Comparison of ENCODE assay signal across 22 cellular contexts in the genomic region with DNA sequence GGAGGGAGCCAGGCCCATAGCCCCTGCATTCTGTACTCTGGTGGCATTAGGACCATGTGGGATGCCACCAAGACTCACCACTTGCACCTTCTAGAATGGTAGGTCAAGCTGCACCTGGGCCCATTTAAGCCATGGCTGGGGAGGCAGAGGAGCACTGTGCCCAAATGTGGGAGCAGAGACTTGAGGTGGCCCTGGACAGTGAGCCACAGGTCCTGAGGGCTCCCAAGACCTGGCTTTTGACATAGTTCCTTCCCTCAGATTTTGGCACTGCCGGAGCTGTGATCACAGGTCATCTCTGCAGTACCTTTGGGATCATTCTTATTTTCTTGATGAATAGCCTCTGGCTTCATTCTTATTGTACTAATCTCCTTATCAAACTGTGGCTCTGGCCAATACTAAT. TPM values are rescaled to one million over a fixed set of nuclear protein-coding genes. Genes with fewer than 3 reads are reported as not detected.
DNase-seq lines count a peak whose midpoint lies in the region; ATAC-seq and TF ChIP-seq lines count a peak whose summit lies in the region.
"Had no signal": no experiment of that assay in that cellular context is flagged by ENCODE, and none has a peak within 500 bp of the region (broad histone marks: within the 10 kb centered on the region; RNA-seq: fewer than 3 reads in every experiment).

No MANE protein-coding gene starts in this region.

- no peak for TF ChIP-seq CTCF in neural crest cell (conservative IDR thresholded peaks at IDR 0.05)

- no peaks in the 10 kb centered on the region for H3K27me3 Mint-ChIP-seq in neural crest cell (ENCODE audit: low read depth)
- peaks cover 4% of the 10 kb centered on the region for H3K27me3 Mint-ChIP-seq in activated naive CD4-positive, alpha-beta T cell treated with anti-CD3 and anti-CD28 coated beads, Interleukin-2, amount 10 ng/mL, durations not matched to agents 7 days and 5 days
- H3K27me3 Mint-ChIP-seq: CD4-positive, alpha-beta memory T cell had no signal

- H3K27ac ChIP-seq in substantia nigra (ENCODE audit: low read depth, low read length, poor library complexity, severe bottlenecking) = peak overlapping the region; percentile 26
- H3K27ac ChIP-seq: A549; BLaER1 treated with 17β-estradiol and CSF1 and Interleukin-3, amounts not matched to agents 10 nM and 100 nM; GM23248 had no signal

- H3K4me1 Mint-ChIP-seq in neural crest cell = peaks cover 26% of the 10 kb centered on the region
- H3K4me1 Mint-ChIP-seq in activated naive CD4-positive, alpha-beta T cell treated with anti-CD3 and anti-CD28 coated beads, Interleukin-2, amount 10 ng/mL, durations not matched to agents 7 days and 5 days = no peaks in the 10 kb centered on the region
- H3K4me1 Mint-ChIP-seq: CD4-positive, alpha-beta memory T cell had no signal

- peaks cover 2% of the 10 kb centered on the region for H3K9me3 Mint-ChIP-seq in neural crest cell
- H3K9me3 Mint-ChIP-seq in activated naive CD4-positive, alpha-beta T cell treated with anti-CD3 and anti-CD28 coated beads, Interleukin-2, amount 10 ng/mL, durations not matched to agents 7 days and 5 days = no peaks in the 10 kb centered on the region

- peak overlapping the region; percentile 86 for H3K27ac Mint-ChIP-seq in neural crest cell (ENCODE audit: unreplicated experiment)
- H3K27ac Mint-ChIP-seq in activated naive CD4-positive, alpha-beta T cell treated with anti-CD3 and anti-CD28 coated beads, Interleukin-2, amount 10 ng/mL, durations not matched to agents 7 days and 5 days = no peak overlapping the region
- H3K27ac Mint-ChIP-seq: CD4-positive, alpha-beta memory T cell had no signal

- intact Hi-C loops in cardiac septum (cut with DNase I) (no loop called here), Right ventricle myocardium inferior (cut with DNase I) (no loop called here)

- H3K4me3 Mint-ChIP-seq in neural crest cell = no peak overlapping the region
- H3K4me3 Mint-ChIP-seq in activated naive CD4-positive, alpha-beta T cell treated with anti-CD3 and anti-CD28 coated beads, Interleukin-2, amount 10 ng/mL, durations not matched to agents 7 days and 5 days = no peak overlapping the region
- H3K4me3 Mint-ChIP-seq: CD4-positive, alpha-beta memory T cell had no signal

- CTCF ChIA-PET in activated naive CD4-positive, alpha-beta T cell treated with anti-CD3 and anti-CD28 coated beads, Interleukin-2, amount 10 ng/mL, durations not matched to agents 7 days and 5 days (lab: Charles Lee) = no interaction called here

- peaks cover 2% of the 10 kb centered on the region for H3K36me3 Mint-ChIP-seq in neural crest cell (ENCODE audit: low read depth)
- H3K36me3 Mint-ChIP-seq in activated naive CD4-positive, alpha-beta T cell treated with anti-CD3 and anti-CD28 coated beads, Interleukin-2, amount 10 ng/mL, durations not matched to agents 7 days and 5 days = no peaks in the 10 kb centered on the region

- DNase-seq in cardiac septum (ENCODE audit: low spot score) = peak; percentile 43
- no peak for DNase-seq in Right ventricle myocardium inferior (ENCODE audit: missing footprints)
- DNase-seq in neural crest cell (ENCODE audit: low read depth, low spot score) = no peak
- no peak for DNase-seq in substantia nigra (lab: John Stamatoyannopoulos, UW)
- DNase-seq in activated naive CD4-positive, alpha-beta T cell treated with anti-CD3 and anti-CD28 coated beads, Interleukin-2, amount 10 ng/mL, durations not matched to agents 7 days and 5 days = no peak
- DNase-seq in DMS53 (lab: John Stamatoyannopoulos, UW) = no peak
- no peak for DNase-seq in NCI-H1048 (lab: John Stamatoyannopoulos, UW)
- DNase-seq: 8988T; ACHN; AML-193; BE2C; Caco-2; CD4-positive, alpha-beta memory T cell; DMS153; DMS79; EL; GDM1; GM23248; HCEC 1CT had no signal

- no peak for ATAC-seq in Right ventricle myocardium inferior
- ATAC-seq: A549, GM12878 had no signal

RNA-seq across cellular contexts. Expression of gene ST3GAL4, which starts 43.2 kb away (rescaled TPM):
- total RNA-seq in cardiac septum (55.1 TPM), Right ventricle myocardium inferior (45.1 TPM), neural crest cell (22.4 and 23.1 TPM in 2 replicates)
